9 cellular contexts compared by ENCODE assay signal in genomic region chr17:74862108-74862901, GRCh38. TPM values are rescaled to one million over a fixed set of nuclear protein-coding genes. Genes with fewer than 3 reads are reported as not detected.
DNase-seq lines count a peak whose midpoint lies in the region; ATAC-seq, FAIRE-seq and TF ChIP-seq lines count a peak whose summit lies in the region.
"Had no signal": no experiment of that assay in that cellular context is flagged by ENCODE, and none has a peak within 500 bp of the region (broad histone marks: within the 10 kb centered on the region; RNA-seq: fewer than 3 reads in every experiment).

No MANE protein-coding gene starts in this region.

- CTCF ChIA-PET in A673 (lab: Charles Lee), result interaction anchor here (0.7 to 2.6 kb wide), 11 partner anchors 19 to 205 kb away, joined by 3 to 15 read pairs (median 5); partner anchors contain the start of gene NAT9

- H3K4me3 Mint-ChIP-seq in activated T-helper 2 cell treated with anti-CD3 and anti-CD28 coated beads, Interferon-gamma antibody, Interleukin-2, Interleukin-4, amounts not matched to agents 10 μg/mL and 5 μg/mL and 100 μg/mL, durations not matched to agents 14 hours and 24 hours and 36 hours (ENCODE audit: low read depth), result peak overlapping the region; percentile 13

- no peak overlapping the region for H3K27ac ChIP-seq in A673 (ENCODE audit: low read depth, low read length, poor library complexity, severe bottlenecking)
- H3K27ac ChIP-seq in upper lobe of right lung, result no peak overlapping the region

- TF ChIP-seq CTCF in A673 (conservative IDR thresholded peaks at IDR 0.05; ENCODE audit: low read depth, low read length) (peak; percentile 79), upper lobe of right lung (IDR thresholded peaks at IDR 0.05) (peak; percentile 64)

- H3K4me1 ChIP-seq in A673 (ENCODE audit: insufficient read depth, low read length, poor library complexity, severe bottlenecking), result peaks cover 21% of the 10 kb centered on the region
- peaks cover 20% of the 10 kb centered on the region for H3K4me1 ChIP-seq in upper lobe of right lung

- no peaks in the 10 kb centered on the region for H3K36me3 ChIP-seq in A673 (ENCODE audit: insufficient read depth, low read length, poor library complexity, severe bottlenecking)
- H3K36me3 ChIP-seq in upper lobe of right lung, result no peaks in the 10 kb centered on the region

- peaks cover 3% of the 10 kb centered on the region for H3K4me1 Mint-ChIP-seq in activated T-helper 2 cell treated with anti-CD3 and anti-CD28 coated beads, Interferon-gamma antibody, Interleukin-2, Interleukin-4, amounts not matched to agents 10 μg/mL and 5 μg/mL and 100 μg/mL, durations not matched to agents 14 hours and 24 hours and 36 hours (ENCODE audit: low read depth)

- no peaks in the 10 kb centered on the region for H3K9me3 Mint-ChIP-seq in activated T-helper 2 cell treated with anti-CD3 and anti-CD28 coated beads, Interferon-gamma antibody, Interleukin-2, Interleukin-4, amounts not matched to agents 10 μg/mL and 5 μg/mL and 100 μg/mL, durations not matched to agents 14 hours and 24 hours and 36 hours
- H3K9me3 Mint-ChIP-seq: stimulated activated naive CD8-positive, alpha-beta T cell treated with anti-CD3 and anti-CD28 coated beads, Interleukin-15, Interleukin-2, amounts not matched to agents 100 ng/mL and 50 ng/mL, for 24 hours had no signal

- H3K27me3 ChIP-seq in A673 (replicated peaks; ENCODE audit: insufficient read depth, low read depth, low read length, poor library complexity), result peaks cover 30% of the 10 kb centered on the region
- peaks cover 40% of the 10 kb centered on the region for H3K27me3 ChIP-seq in upper lobe of right lung

- DNase-seq in A673 (ENCODE audit: low spot score), result peak; percentile 73
- DNase-seq in GM12892 (ENCODE audit: insufficient read length), result peak; percentile 70
- DNase-seq in OCI-M1 (lab: John Stamatoyannopoulos, UW), result peak; percentile 48
- DNase-seq in activated T-helper 2 cell treated with anti-CD3 and anti-CD28 coated beads, Interferon-gamma antibody, Interleukin-2, Interleukin-4, amounts not matched to agents 10 μg/mL and 5 μg/mL and 100 μg/mL, durations not matched to agents 14 hours and 24 hours and 36 hours (ENCODE audit: low spot score), result peak; percentile 56
- peak; percentile 78 to 83 for DNase-seq in frontal cortex (ENCODE audit: low spot score in 2 of 2)
- peak in 9 of 10 donors; percentile 36 to 95 (median 67) for DNase-seq in posterior cingulate gyrus
- DNase-seq in upper lobe of right lung, result peak; percentile 86

- POLR2A ChIA-PET in A673 (lab: Charles Lee; ENCODE audit: low non-redundant PET), result no interaction called here

- no peak for TF ChIP-seq POLR2A in GM12892 (IDR thresholded peaks at IDR 0.05; ENCODE audit: low read depth, low read length)

- no TSS peak for BruUV-seq in A673 (replicated peaks; lab: Mats Ljungman, UMichigan)

- peaks cover 12% of the 10 kb centered on the region for H3K36me3 Mint-ChIP-seq in activated T-helper 2 cell treated with anti-CD3 and anti-CD28 coated beads, Interferon-gamma antibody, Interleukin-2, Interleukin-4, amounts not matched to agents 10 μg/mL and 5 μg/mL and 100 μg/mL, durations not matched to agents 14 hours and 24 hours and 36 hours (ENCODE audit: low read depth)

- ATAC-seq in upper lobe of right lung (peak; percentile 70), HG03565 (IDR thresholded peaks at IDR 0.05; ENCODE audit: unreplicated experiment) (no peak)

- H3K9me3 ChIP-seq in A673 (ENCODE audit: low read depth, low read length, poor library complexity, severe bottlenecking) (no peaks in the 10 kb centered on the region), upper lobe of right lung (no peaks in the 10 kb centered on the region)

- H3K27me3 Mint-ChIP-seq in activated T-helper 2 cell treated with anti-CD3 and anti-CD28 coated beads, Interferon-gamma antibody, Interleukin-2, Interleukin-4, amounts not matched to agents 10 μg/mL and 5 μg/mL and 100 μg/mL, durations not matched to agents 14 hours and 24 hours and 36 hours (ENCODE audit: low read depth), result peaks cover 28% of the 10 kb centered on the region

- no peak overlapping the region for H3K4me3 ChIP-seq in A673 (ENCODE audit: low read depth, low read length, poor library complexity, severe bottlenecking)
- H3K4me3 ChIP-seq in upper lobe of right lung, result no peak overlapping the region

- no peak for FAIRE-seq in GM12892 (lab: Jason Lieb, UNC)
- no peak for FAIRE-seq in frontal cortex (lab: Jason Lieb, UNC)

- intact Hi-C loops in A673 (cut with micrococcal nuclease; ENCODE audit: unreplicated experiment) (loop anchor here (1.0 to 5.0 kb wide), 2 partner anchors 40 to 71 kb away; no protein-coding TSS in a partner anchor), posterior cingulate gyrus (cut with DNase I) (no loop called here), upper lobe of right lung (cut with DNase I) (loop anchor here (2.0 to 10.0 kb wide), 2 partner anchors 72 to 118 kb away; partner anchors contain the start of gene NHERF1)
- intact Hi-C loops in activated T-helper 2 cell treated with anti-CD3 and anti-CD28 coated beads, Interferon-gamma antibody, Interleukin-2, Interleukin-4, amounts not matched to agents 10 μg/mL and 5 μg/mL and 100 μg/mL, durations not matched to agents 14 hours and 24 hours and 36 hours (cut with micrococcal nuclease), result loop anchor here (1.0 kb wide), 1 partner anchor 71 kb away; no protein-coding TSS in a partner anchor

- no peak overlapping the region for H3K27ac Mint-ChIP-seq in activated T-helper 2 cell treated with anti-CD3 and anti-CD28 coated beads, Interferon-gamma antibody, Interleukin-2, Interleukin-4, amounts not matched to agents 10 μg/mL and 5 μg/mL and 100 μg/mL, durations not matched to agents 14 hours and 24 hours and 36 hours
- H3K27ac Mint-ChIP-seq: stimulated activated naive CD8-positive, alpha-beta T cell treated with anti-CD3 and anti-CD28 coated beads, Interleukin-15, Interleukin-2, amounts not matched to agents 100 ng/mL and 50 ng/mL, for 24 hours had no signal

RNA-seq across cellular contexts. Expression of gene GRIN2C, which starts 2.6 kb away (rescaled TPM):
- 0.09 and 0.24 TPM in 2 replicates for total RNA-seq in A673 (2021)
- polyA plus RNA-seq in GM12892 (2012; ENCODE audit: missing spikeins), result 0.25 TPM
- 0.14 and 0.16 TPM in 2 replicates for total RNA-seq in activated T-helper 2 cell treated with anti-CD3 and anti-CD28 coated beads, Interferon-gamma antibody, Interleukin-2, Interleukin-4, amounts not matched to agents 10 μg/mL and 5 μg/mL and 100 μg/mL, durations not matched to agents 14 hours and 24 hours and 36 hours
- 1.2 TPM for total RNA-seq in frontal cortex
- total RNA-seq in upper lobe of right lung, result not detected

RNA-seq across cellular contexts. Expression of gene FDXR, which starts 10.5 kb away (rescaled TPM):
- 17.8 and 22.3 TPM in 2 replicates for total RNA-seq in A673 (2021)
- 18.4 TPM for polyA plus RNA-seq in GM12892 (2012; ENCODE audit: missing spikeins)
- total RNA-seq in activated T-helper 2 cell treated with anti-CD3 and anti-CD28 coated beads, Interferon-gamma antibody, Interleukin-2, Interleukin-4, amounts not matched to agents 10 μg/mL and 5 μg/mL and 100 μg/mL, durations not matched to agents 14 hours and 24 hours and 36 hours, result 17.8 and 19.7 TPM in 2 replicates
- 2.4 TPM for total RNA-seq in frontal cortex
- total RNA-seq in upper lobe of right lung, result 11.2 TPM

RNA-seq across cellular contexts. Expression of gene FADS6, which starts 31.1 kb away (rescaled TPM):
- total RNA-seq in A673 (2021) (not detected in 2 replicates), frontal cortex (0.82 TPM), upper lobe of right lung (not detected)
- not detected for polyA plus RNA-seq in GM12892 (2012; ENCODE audit: missing spikeins)
- total RNA-seq in activated T-helper 2 cell treated with anti-CD3 and anti-CD28 coated beads, Interferon-gamma antibody, Interleukin-2, Interleukin-4, amounts not matched to agents 10 μg/mL and 5 μg/mL and 100 μg/mL, durations not matched to agents 14 hours and 24 hours and 36 hours, result not detected in 2 replicates
